In genomic region chr6:166650047-166650446, GRCh38 we compare ENCODE assay signal across 21 cellular contexts. TPM values are rescaled to one million over a fixed set of nuclear protein-coding genes. Genes with fewer than 3 reads are reported as not detected.
DNase-seq lines count a peak whose midpoint lies in the region; ATAC-seq and TF ChIP-seq lines count a peak whose summit lies in the region.
"Had no signal": no experiment of that assay in that cellular context is flagged by ENCODE, and none has a peak within 500 bp of the region (broad histone marks: within the 10 kb centered on the region; RNA-seq: fewer than 3 reads in every experiment).

No MANE protein-coding gene starts in this region.

- H3K4me3 Mint-ChIP-seq in WTC11: no peak overlapping the region
- H3K4me3 Mint-ChIP-seq: CD4-positive, CD25-positive, alpha-beta regulatory T cell; CD8-positive, alpha-beta memory T cell; HFFc6; IgD-negative memory B cell had no signal

- H3K9ac ChIP-seq in BLaER1 (peak overlapping the region; percentile 8; the same call in 1 of the 2 replicates), iPS-20b (ENCODE audit: low read depth, low read length) (no peak overlapping the region; the same call in 1 of the 2 replicates)

- peak overlapping the region; percentile 48; the same call in 1 of the 2 replicates for H3K27ac ChIP-seq in BLaER1
- no peak overlapping the region for H3K27ac ChIP-seq in iPS-20b (ENCODE audit: low read length)
- H3K27ac ChIP-seq in temporal lobe (ENCODE audit: low read depth, low read length): peak overlapping the region; percentile 60
- H3K27ac ChIP-seq: 22Rv1, A549 had no signal

- H3K4me1 ChIP-seq in BLaER1 (peaks cover 52% of the 10 kb centered on the region), iPS-20b (ENCODE audit: insufficient read depth, low read length) (peaks cover 18% of the 10 kb centered on the region; the same call in 1 of the 2 replicates)
- H3K4me1 ChIP-seq: A549 had no signal

- no peak overlapping the region for H3K27ac Mint-ChIP-seq in WTC11
- H3K27ac Mint-ChIP-seq: CD4-positive, CD25-positive, alpha-beta regulatory T cell; CD8-positive, alpha-beta memory T cell; HFFc6; IgD-negative memory B cell had no signal

- H3K36me3 ChIP-seq in BLaER1: no peaks in the 10 kb centered on the region
- no peaks in the 10 kb centered on the region for H3K36me3 ChIP-seq in iPS-20b (ENCODE audit: insufficient read depth, low read depth, low read length)

- H4K20me1 ChIP-seq in BLaER1: no peaks in the 10 kb centered on the region

- H3K9me3 ChIP-seq in BLaER1 (peaks cover 7% of the 10 kb centered on the region; the same call in 1 of the 2 replicates), iPS-20b (ENCODE audit: insufficient read depth, low read depth, low read length) (no peaks in the 10 kb centered on the region)
- H3K9me3 ChIP-seq: A549 had no signal

- H3K4me3 ChIP-seq in BLaER1: peak overlapping the region; percentile 41
- peak overlapping the region; percentile 34; the same call in 1 of the 2 replicates for H3K4me3 ChIP-seq in iPS-20b (ENCODE audit: low read length)
- H3K4me3 ChIP-seq: A549 had no signal

- no peaks in the 10 kb centered on the region for H3K27me3 ChIP-seq in BLaER1
- H3K27me3 ChIP-seq in iPS-20b (ENCODE audit: insufficient read depth, low read length): peaks cover 11% of the 10 kb centered on the region

- ATAC-seq in WTC11 (peak; percentile 56), GM21526 (IDR thresholded peaks at IDR 0.05; ENCODE audit: low FRiP score, unreplicated experiment) (no peak)
- ATAC-seq: A549, HCT116, HepG2 had no signal

- H3K4me1 Mint-ChIP-seq in WTC11: peaks cover 20% of the 10 kb centered on the region
- H3K4me1 Mint-ChIP-seq: CD4-positive, CD25-positive, alpha-beta regulatory T cell; CD8-positive, alpha-beta memory T cell; IgD-negative memory B cell had no signal

- CTCF ChIA-PET in WTC11 (lab: Charles Lee): interaction anchor here (0.5 kb wide), 1 partner anchor 176 kb away, joined by 3 read pairs; no protein-coding TSS in a partner anchor

- no peak for TF ChIP-seq CTCF in WTC11 (IDR thresholded peaks at IDR 0.05)

- DNase-seq in WTC11 (ENCODE audit: low spot score) (no peak), NCI-H524 treated with DMSO at 0.1 percent for 48 hours (lab: John Stamatoyannopoulos, UW) (no peak), C1 segment of cervical spinal cord (lab: John Stamatoyannopoulos, UW) (no peak)
- DNase-seq: AML-193; CD4-positive, CD25-positive, alpha-beta regulatory T cell; CD8-positive, alpha-beta memory T cell; COR-L47; DMS 273 treated with DMSO at 0.1 percent for 48 hours; GOT3; H7; HFFc6; KBM-7 had no signal

- H3K36me3 Mint-ChIP-seq in WTC11: no peaks in the 10 kb centered on the region
- H3K36me3 Mint-ChIP-seq: CD4-positive, CD25-positive, alpha-beta regulatory T cell; CD8-positive, alpha-beta memory T cell had no signal

- POLR2A ChIA-PET in WTC11 (lab: Charles Lee): no interaction called here

- H3K4me2 ChIP-seq in BLaER1: peak overlapping the region; percentile 85
- H3K4me2 ChIP-seq: A549 had no signal

- no peaks in the 10 kb centered on the region for H3K27me3 Mint-ChIP-seq in WTC11 (ENCODE audit: low read depth)
- H3K27me3 Mint-ChIP-seq: CD4-positive, CD25-positive, alpha-beta regulatory T cell; IgD-negative memory B cell had no signal

- H3K9me3 Mint-ChIP-seq in WTC11: no peaks in the 10 kb centered on the region
- H3K9me3 Mint-ChIP-seq: CD4-positive, CD25-positive, alpha-beta regulatory T cell; CD8-positive, alpha-beta memory T cell; HFFc6; IgD-negative memory B cell had no signal

TF ChIP-seq in WTC11, 78 proteins besides CTCF, POLR2A, EP300 and RAD21:
- TF ChIP-seq ZNF232 (CRISPR knock-in tag; IDR thresholded peaks at IDR 0.05): no peak
- TF ChIP-seq ATF6 (CRISPR knock-in tag; IDR thresholded peaks at IDR 0.05): no peak
- no peak for TF ChIP-seq HMGXB4 (CRISPR knock-in tag; IDR thresholded peaks at IDR 0.05)
TF ChIP-seq in WTC11: peak in this region for 0.

RNA-seq across cellular contexts. Expression of gene RPS6KA2, which starts 23.0 kb away (rescaled TPM):
- 19.2 to 24.2 TPM (median 20.3 TPM) in 3 replicates for total RNA-seq in WTC11 (2021)
- total RNA-seq in temporal lobe: 30.2 TPM
